In genomic region chr1:44730741-44731512, GRCh38 we compare ENCODE assay signal across 1 cellular context.
TF ChIP-seq lines count a peak whose summit lies in the region.

RNU5D-1 (minus strand) TSS chr1:44731170.

TF ChIP-seq in GM23338, 12 proteins besides CTCF, POLR2A, EP300 and RAD21:
- 0 out of 2 replicates have a peak, but pooled peaks have one; percentile 1 for TF ChIP-seq ZNF462 (CRISPR knock-in tag; IDR thresholded peaks at IDR 0.05)
- no peak for TF ChIP-seq JUNB (IDR thresholded peaks at IDR 0.05; ENCODE audit: unreplicated experiment)
- TF ChIP-seq ZNF114 (CRISPR knock-in tag; IDR thresholded peaks at IDR 0.05): no peak
- no peak for TF ChIP-seq STAT1 (IDR thresholded peaks at IDR 0.05; ENCODE audit: unreplicated experiment)
- TF ChIP-seq NANOG (IDR thresholded peaks at IDR 0.05; ENCODE audit: borderline replicate concordance): no peak
- 0 out of 2 replicates have a peak, but pooled peaks have one; percentile 2 for TF ChIP-seq ZNF331 (CRISPR knock-in tag; IDR thresholded peaks at IDR 0.05; ENCODE audit: low read depth)
- no peak for TF ChIP-seq EZH2 (IDR thresholded peaks at IDR 0.05; ENCODE audit: low read depth, unreplicated experiment)
- peak; percentile 52; the same call in 1 of the 2 replicates for TF ChIP-seq ETS1 (IDR thresholded peaks at IDR 0.05)
- peak; percentile 99 for TF ChIP-seq POLR2AphosphoS5 (IDR thresholded peaks at IDR 0.05; ENCODE audit: low read depth)
- TF ChIP-seq CREB1 (CRISPR knock-in tag; IDR thresholded peaks at IDR 0.05; ENCODE audit: low read depth): peak; percentile 55
- TF ChIP-seq EZH2phosphoT487 (IDR thresholded peaks at IDR 0.05; ENCODE audit: unreplicated experiment): no peak
- no peak for TF ChIP-seq REST (IDR thresholded peaks at IDR 0.05; ENCODE audit: unreplicated experiment)
